ENCODE assay signal across 8 cellular contexts in the genomic region with DNA sequence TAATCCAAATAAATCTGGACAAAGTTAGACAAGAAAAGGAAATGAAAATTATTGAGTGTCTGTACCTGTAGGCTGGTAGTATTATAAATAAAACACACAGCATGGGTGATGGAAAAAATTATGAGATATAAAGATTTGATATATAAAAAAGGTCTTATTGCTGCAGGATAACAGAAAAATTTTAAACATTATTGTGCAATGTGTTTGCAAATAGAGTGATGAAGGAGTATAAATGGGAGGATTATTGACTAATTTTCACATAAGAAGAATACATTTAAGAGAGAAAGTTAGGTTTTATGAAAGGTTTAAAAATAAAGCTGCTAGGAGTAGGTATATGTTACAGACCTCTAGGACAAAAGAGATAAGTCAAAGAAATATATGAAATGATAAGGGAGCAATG.
"Had no signal": no experiment of that assay in that cellular context is flagged by ENCODE, and none has a peak within 500 bp of the region (broad histone marks: within the 10 kb centered on the region; RNA-seq: fewer than 3 reads in every experiment).

No MANE protein-coding gene starts in this region.

- DNase-seq: GM23248, GOT3, H7, HFFc6, KBM-7 had no signal

- H3K9me3 ChIP-seq: HAP-1 had no signal

- H3K4me1 ChIP-seq: HAP-1 had no signal

- H3K9ac ChIP-seq: GM23248 had no signal

- FAIRE-seq: HTR-8/SVneo had no signal

- H2AFZ ChIP-seq: GM23248 had no signal

- H3K36me3 ChIP-seq: HAP-1 had no signal

- H3K4me3 ChIP-seq: GM23248, HAP-1 had no signal

- ATAC-seq: HCT116 had no signal

- H3K4me3 Mint-ChIP-seq: HFFc6 had no signal

- H3K27ac ChIP-seq: GM23248 had no signal
